8 cellular contexts compared by ENCODE assay signal in the genomic region with DNA sequence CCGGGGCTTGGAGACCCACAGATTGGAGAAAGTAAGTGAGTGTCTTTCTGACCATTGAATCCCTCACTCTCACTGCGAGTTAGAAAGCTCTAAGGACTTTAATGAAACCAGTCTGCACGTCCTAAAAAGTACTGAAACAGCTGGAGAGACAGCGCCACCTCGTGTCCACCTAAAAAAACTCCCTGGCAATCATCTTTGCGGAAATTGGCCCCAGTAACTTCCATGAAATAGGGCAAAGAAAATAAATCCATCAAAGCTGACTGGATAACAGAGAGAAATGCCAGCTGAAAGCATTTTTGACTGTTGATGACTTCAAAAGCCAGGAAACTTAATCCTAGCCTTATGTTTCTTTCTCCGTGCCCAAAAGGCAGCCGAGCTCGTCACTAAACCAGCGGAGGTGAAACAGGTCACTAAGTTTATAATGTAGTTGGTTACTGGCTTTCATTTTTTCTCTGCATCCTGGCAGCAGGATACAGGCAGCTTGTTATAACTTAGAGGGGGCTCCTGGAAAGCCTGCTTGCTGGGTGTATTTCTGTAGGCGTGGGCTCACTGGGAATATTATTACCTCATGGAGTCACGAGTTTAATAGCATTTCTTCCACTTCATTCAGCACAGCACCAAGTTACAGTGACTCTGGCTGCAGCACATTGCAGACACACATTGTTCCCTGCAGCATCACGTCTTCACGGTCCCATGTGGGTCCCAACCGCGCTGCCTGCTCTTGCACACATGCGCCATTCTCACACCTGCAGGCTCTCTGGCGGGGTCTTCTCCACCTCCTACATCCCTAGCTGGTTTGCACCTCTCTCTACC.
DNase-seq lines count a peak whose midpoint lies in the region; ATAC-seq, FAIRE-seq and TF ChIP-seq lines count a peak whose summit lies in the region.

No MANE protein-coding gene starts in this region.

- no peak overlapping the region for H3K27ac ChIP-seq in 22Rv1
- no peak overlapping the region for H3K27ac ChIP-seq in small intestine (ENCODE audit: low read depth in 1 of 2, low read length in 1 of 2)

- no peak overlapping the region for H3K4me3 ChIP-seq in astrocyte of the spinal cord (ENCODE audit: low read depth, low read length)
- H3K4me3 ChIP-seq in small intestine (ENCODE audit: low read depth in 1 of 2, low read length in 2 of 2): no peak overlapping the region

- H3K36me3 ChIP-seq in small intestine (ENCODE audit: control insufficient read depth in 2 of 2, insufficient read depth in 2 of 2, low read length in 2 of 2): no peaks in the 10 kb centered on the region

- H3K9me3 ChIP-seq in small intestine (ENCODE audit: control insufficient read depth, low read depth): no peaks in the 10 kb centered on the region

- TF ChIP-seq CTCF in 22Rv1 (IDR thresholded peaks at IDR 0.05) (peak; percentile 93), astrocyte of the spinal cord (IDR thresholded peaks at IDR 0.05; ENCODE audit: low read depth, low read length) (peak; percentile 90)

- in situ Hi-C loops in astrocyte of the spinal cord (cut with HindIII; ENCODE audit: low sequenced_read_pairs): no loop called here

- DNase-seq in GM12891 (ENCODE audit: insufficient read length, low spot score): peak; percentile 24
- DNase-seq in NCI-H1436 treated with DMSO at 0.1 percent for 48 hours (lab: John Stamatoyannopoulos, UW): peak; percentile 64
- peak; percentile 20 for DNase-seq in T follicular helper cell (ENCODE audit: low read depth)
- DNase-seq in astrocyte of the spinal cord (ENCODE audit: low read depth, low spot score): peak; percentile 77
- peak; percentile 68 for DNase-seq in iPS DF 4.7 (ENCODE audit: extremely low read depth, low spot score)
- peak; percentile 77 for DNase-seq in small intestine

- ATAC-seq in GM21367 (IDR thresholded peaks at IDR 0.05; ENCODE audit: unreplicated experiment): no peak

- no peaks in the 10 kb centered on the region for H3K4me1 ChIP-seq in small intestine (ENCODE audit: control insufficient read depth in 2 of 2, insufficient read depth in 1 of 2, low read depth in 1 of 2, low read length in 1 of 2)

- no peaks in the 10 kb centered on the region for H3K27me3 ChIP-seq in small intestine (ENCODE audit: control insufficient read depth in 2 of 2, insufficient read depth in 2 of 2, low read length in 2 of 2)

- WGBS in small intestine, 3 donors: 42 to 53% (median 45%) methylated on average over 18 of the region's 18 CpGs

- FAIRE-seq in GM12891 (lab: Jason Lieb, UNC) (no peak), small intestine (lab: Jason Lieb, UNC) (no peak)

- no peak for TF ChIP-seq POLR2A in GM12891 (IDR thresholded peaks at IDR 0.05; ENCODE audit: low read depth, low read length)

TF ChIP-seq in GM12891, 5 proteins besides CTCF, POLR2A, EP300 and RAD21:
- no peak for TF ChIP-seq TAF1 (IDR thresholded peaks at IDR 0.05; ENCODE audit: low read depth, low read length)
- TF ChIP-seq PAX5 (IDR thresholded peaks at IDR 0.05; ENCODE audit: insufficient read depth, low read length, severe bottlenecking): no peak
- TF ChIP-seq POU2F2 (IDR thresholded peaks at IDR 0.05; ENCODE audit: low read depth, low read length): no peak
- no peak for TF ChIP-seq SPI1 (IDR thresholded peaks at IDR 0.05; ENCODE audit: low read depth, low read length)
- no peak for TF ChIP-seq POLR2AphosphoS5 (IDR thresholded peaks at IDR 0.05; ENCODE audit: low read depth, low read length)

Comparison
In these comparisons a context has a peak if more than half of its experiments do, and no peak if none do; other contexts are left out.
1. DNase-seq: peak in every context shown above with its lines; median percentile 77 in astrocyte of the spinal cord; 77 in small intestine; 68 in iPS DF 4.7; 64 in NCI-H1436 treated with DMSO at 0.1 percent for 48 hours; 24 in GM12891; 20 in T follicular helper cell.